1 cellular context compared by ENCODE assay signal in genomic region chr7:1026721-1027151, GRCh38.
TF ChIP-seq lines count a peak whose summit lies in the region.

No MANE protein-coding gene starts in this region.

TF ChIP-seq in HCT116, 20 proteins besides CTCF, POLR2A, EP300 and RAD21 (continued from another document):
- TF ChIP-seq ZBTB33 (IDR thresholded peaks at IDR 0.05; ENCODE audit: extremely low read depth, insufficient replicate concordance, low read length) = no peak
- no peak for TF ChIP-seq POLR2AphosphoS5 (IDR thresholded peaks at IDR 0.05; ENCODE audit: low read depth, low read length)
- no peak for TF ChIP-seq YY1 (IDR thresholded peaks at IDR 0.05; ENCODE audit: extremely low read depth, insufficient replicate concordance, low read depth, low read length)
- TF ChIP-seq EGR1 (IDR thresholded peaks at IDR 0.05; ENCODE audit: low read depth) = no peak
- TF ChIP-seq, protein P1, sequence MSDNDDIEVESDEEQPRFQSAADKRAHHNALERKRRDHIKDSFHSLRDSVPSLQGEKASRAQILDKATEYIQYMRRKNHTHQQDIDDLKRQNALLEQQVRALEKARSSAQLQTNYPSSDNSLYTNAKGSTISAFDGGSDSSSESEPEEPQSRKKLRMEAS (IDR thresholded peaks at IDR 0.05) = no peak
- no peak for TF ChIP-seq SRF (IDR thresholded peaks at IDR 0.05; ENCODE audit: low read depth)
- TF ChIP-seq CEBPB (IDR thresholded peaks at IDR 0.05; ENCODE audit: low read depth) = no peak
- TF ChIP-seq JUND (IDR thresholded peaks at IDR 0.05) = no peak
- TF ChIP-seq CBX3 (IDR thresholded peaks at IDR 0.05; ENCODE audit: low read depth) = no peak
